In the genomic region with DNA sequence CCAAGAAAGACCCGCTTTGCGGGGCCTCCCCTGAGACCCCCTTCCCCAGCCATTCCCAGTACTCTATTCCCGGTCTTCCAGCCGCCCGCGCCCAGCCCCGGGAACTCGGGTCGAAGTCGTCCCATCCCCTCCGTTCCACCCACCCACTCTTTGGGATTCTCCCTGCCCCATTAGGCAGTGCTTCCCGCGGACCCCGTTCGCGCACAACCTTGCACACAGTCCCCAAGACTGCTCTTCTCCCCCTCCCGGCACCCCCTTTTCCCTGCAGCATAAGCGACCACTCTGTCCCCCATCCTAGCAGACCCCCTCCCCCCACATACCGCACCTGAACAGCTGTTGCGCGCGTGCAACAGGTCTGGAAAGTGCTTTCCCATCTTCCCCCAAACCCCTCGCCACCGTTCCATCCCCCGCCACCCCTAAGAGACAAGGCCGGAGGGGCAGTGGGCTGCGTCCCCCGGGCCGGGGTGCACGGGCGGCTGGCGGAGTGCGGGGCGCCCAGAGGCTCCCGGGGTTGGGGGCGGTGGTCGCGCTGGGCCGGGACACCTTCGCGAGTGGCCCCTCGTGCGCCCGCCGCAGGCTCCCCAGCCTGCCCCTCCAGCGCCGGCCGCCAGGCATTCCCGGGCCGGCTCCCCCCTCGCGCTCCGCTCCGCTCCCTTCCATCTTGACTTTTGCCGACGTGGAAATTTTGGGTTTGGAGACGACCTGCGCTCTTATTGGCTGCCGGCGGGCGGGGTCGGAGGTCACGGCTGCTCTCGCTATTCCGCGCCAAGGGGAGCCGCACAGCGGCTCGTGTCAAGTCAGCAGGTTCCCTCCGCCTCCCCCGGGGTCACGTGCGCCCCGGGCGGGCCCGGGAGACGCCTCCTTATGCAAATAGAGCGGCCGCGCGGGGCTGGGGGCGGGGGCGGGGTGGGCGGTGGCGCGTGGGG, we compare ENCODE assay signal across 1 cellular context.
TF ChIP-seq lines count a peak whose summit lies in the region.

No MANE protein-coding gene starts in this region.

TF ChIP-seq in HepG2, 621 proteins besides CTCF, POLR2A, EP300 and RAD21 (continued from another document and continues in another):
- TF ChIP-seq, protein P1, sequence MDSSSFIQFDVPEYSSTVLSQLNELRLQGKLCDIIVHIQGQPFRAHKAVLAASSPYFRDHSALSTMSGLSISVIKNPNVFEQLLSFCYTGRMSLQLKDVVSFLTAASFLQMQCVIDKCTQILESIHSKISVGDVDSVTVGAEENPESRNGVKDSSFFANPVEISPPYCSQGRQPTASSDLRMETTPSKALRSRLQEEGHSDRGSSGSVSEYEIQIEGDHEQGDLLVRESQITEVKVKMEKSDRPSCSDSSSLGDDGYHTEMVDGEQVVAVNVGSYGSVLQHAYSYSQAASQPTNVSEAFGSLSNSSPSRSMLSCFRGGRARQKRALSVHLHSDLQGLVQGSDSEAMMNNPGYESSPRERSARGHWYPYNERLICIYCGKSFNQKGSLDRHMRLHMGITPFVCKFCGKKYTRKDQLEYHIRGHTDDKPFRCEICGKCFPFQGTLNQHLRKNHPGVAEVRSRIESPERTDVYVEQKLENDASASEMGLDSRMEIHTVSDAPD (CRISPR knock-in tag; IDR thresholded peaks at IDR 0.05), result no peak
- TF ChIP-seq NPAS2 (CRISPR knock-in tag; IDR thresholded peaks at IDR 0.05; ENCODE audit: borderline replicate concordance), result no peak
- no peak for TF ChIP-seq MAFG (CRISPR knock-in tag; IDR thresholded peaks at IDR 0.05)
- TF ChIP-seq MAF1 (CRISPR knock-in tag; IDR thresholded peaks at IDR 0.05; ENCODE audit: borderline replicate concordance), result no peak
- TF ChIP-seq MIER2 (CRISPR knock-in tag; IDR thresholded peaks at IDR 0.05), result no peak
- TF ChIP-seq, protein P2, sequence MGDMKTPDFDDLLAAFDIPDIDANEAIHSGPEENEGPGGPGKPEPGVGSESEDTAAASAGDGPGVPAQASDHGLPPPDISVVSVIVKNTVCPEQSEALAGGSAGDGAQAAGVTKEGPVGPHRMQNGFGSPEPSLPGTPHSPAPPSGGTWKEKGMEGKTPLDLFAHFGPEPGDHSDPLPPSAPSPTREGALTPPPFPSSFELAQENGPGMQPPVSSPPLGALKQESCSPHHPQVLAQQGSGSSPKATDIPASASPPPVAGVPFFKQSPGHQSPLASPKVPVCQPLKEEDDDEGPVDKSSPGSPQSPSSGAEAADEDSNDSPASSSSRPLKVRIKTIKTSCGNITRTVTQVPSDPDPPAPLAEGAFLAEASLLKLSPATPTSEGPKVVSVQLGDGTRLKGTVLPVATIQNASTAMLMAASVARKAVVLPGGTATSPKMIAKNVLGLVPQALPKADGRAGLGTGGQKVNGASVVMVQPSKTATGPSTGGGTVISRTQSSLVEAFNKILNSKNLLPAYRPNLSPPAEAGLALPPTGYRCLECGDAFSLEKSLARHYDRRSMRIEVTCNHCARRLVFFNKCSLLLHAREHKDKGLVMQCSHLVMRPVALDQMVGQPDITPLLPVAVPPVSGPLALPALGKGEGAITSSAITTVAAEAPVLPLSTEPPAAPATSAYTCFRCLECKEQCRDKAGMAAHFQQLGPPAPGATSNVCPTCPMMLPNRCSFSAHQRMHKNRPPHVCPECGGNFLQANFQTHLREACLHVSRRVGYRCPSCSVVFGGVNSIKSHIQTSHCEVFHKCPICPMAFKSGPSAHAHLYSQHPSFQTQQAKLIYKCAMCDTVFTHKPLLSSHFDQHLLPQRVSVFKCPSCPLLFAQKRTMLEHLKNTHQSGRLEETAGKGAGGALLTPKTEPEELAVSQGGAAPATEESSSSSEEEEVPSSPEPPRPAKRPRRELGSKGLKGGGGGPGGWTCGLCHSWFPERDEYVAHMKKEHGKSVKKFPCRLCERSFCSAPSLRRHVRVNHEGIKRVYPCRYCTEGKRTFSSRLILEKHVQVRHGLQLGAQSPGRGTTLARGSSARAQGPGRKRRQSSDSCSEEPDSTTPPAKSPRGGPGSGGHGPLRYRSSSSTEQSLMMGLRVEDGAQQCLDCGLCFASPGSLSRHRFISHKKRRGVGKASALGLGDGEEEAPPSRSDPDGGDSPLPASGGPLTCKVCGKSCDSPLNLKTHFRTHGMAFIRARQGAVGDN (CRISPR knock-in tag; IDR thresholded peaks at IDR 0.05), result peak; percentile 82
- TF ChIP-seq ZNF143 (CRISPR knock-in tag; IDR thresholded peaks at IDR 0.05), result no peak
- TF ChIP-seq FOXO1 (CRISPR knock-in tag; IDR thresholded peaks at IDR 0.05), result no peak
- TF ChIP-seq ZNF562 (CRISPR knock-in tag; IDR thresholded peaks at IDR 0.05; ENCODE audit: borderline replicate concordance), result no peak
- TF ChIP-seq, protein P3, sequence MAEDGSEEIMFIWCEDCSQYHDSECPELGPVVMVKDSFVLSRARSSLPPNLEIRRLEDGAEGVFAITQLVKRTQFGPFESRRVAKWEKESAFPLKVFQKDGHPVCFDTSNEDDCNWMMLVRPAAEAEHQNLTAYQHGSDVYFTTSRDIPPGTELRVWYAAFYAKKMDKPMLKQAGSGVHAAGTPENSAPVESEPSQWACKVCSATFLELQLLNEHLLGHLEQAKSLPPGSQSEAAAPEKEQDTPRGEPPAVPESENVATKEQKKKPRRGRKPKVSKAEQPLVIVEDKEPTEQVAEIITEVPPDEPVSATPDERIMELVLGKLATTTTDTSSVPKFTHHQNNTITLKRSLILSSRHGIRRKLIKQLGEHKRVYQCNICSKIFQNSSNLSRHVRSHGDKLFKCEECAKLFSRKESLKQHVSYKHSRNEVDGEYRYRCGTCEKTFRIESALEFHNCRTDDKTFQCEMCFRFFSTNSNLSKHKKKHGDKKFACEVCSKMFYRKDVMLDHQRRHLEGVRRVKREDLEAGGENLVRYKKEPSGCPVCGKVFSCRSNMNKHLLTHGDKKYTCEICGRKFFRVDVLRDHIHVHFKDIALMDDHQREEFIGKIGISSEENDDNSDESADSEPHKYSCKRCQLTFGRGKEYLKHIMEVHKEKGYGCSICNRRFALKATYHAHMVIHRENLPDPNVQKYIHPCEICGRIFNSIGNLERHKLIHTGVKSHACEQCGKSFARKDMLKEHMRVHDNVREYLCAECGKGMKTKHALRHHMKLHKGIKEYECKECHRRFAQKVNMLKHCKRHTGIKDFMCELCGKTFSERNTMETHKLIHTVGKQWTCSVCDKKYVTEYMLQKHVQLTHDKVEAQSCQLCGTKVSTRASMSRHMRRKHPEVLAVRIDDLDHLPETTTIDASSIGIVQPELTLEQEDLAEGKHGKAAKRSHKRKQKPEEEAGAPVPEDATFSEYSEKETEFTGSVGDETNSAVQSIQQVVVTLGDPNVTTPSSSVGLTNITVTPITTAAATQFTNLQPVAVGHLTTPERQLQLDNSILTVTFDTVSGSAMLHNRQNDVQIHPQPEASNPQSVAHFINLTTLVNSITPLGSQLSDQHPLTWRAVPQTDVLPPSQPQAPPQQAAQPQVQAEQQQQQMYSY (CRISPR knock-in tag; IDR thresholded peaks at IDR 0.05), result peak; percentile 97
- no peak for TF ChIP-seq ZNF790 (CRISPR knock-in tag; IDR thresholded peaks at IDR 0.05; ENCODE audit: borderline replicate concordance)
- TF ChIP-seq ZNF672 (CRISPR knock-in tag; IDR thresholded peaks at IDR 0.05), result no peak
- peak; percentile 22 for TF ChIP-seq HDAC2 (CRISPR knock-in tag; IDR thresholded peaks at IDR 0.05)
- TF ChIP-seq ZNF747 (CRISPR knock-in tag; IDR thresholded peaks at IDR 0.05; ENCODE audit: borderline replicate concordance), result no peak
- TF ChIP-seq TAF15 (IDR thresholded peaks at IDR 0.05; ENCODE audit: low read depth, low read length, poor library complexity, severe bottlenecking), result no peak
- no peak for TF ChIP-seq HNF4A (CRISPR knock-in tag; IDR thresholded peaks at IDR 0.05)
- TF ChIP-seq ZNF570 (CRISPR knock-in tag; IDR thresholded peaks at IDR 0.05; ENCODE audit: borderline replicate concordance), result no peak
- TF ChIP-seq, protein P4, sequence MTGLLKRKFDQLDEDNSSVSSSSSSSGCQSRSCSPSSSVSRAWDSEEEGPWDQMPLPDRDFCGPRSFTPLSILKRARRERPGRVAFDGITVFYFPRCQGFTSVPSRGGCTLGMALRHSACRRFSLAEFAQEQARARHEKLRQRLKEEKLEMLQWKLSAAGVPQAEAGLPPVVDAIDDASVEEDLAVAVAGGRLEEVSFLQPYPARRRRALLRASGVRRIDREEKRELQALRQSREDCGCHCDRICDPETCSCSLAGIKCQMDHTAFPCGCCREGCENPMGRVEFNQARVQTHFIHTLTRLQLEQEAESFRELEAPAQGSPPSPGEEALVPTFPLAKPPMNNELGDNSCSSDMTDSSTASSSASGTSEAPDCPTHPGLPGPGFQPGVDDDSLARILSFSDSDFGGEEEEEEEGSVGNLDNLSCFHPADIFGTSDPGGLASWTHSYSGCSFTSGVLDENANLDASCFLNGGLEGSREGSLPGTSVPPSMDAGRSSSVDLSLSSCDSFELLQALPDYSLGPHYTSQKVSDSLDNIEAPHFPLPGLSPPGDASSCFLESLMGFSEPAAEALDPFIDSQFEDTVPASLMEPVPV (CRISPR knock-in tag; IDR thresholded peaks at IDR 0.05), result no peak
- 0 out of 2 replicates have a peak, but pooled peaks have one; percentile 52 for TF ChIP-seq MEIS2 (CRISPR knock-in tag; IDR thresholded peaks at IDR 0.05)
- no peak for TF ChIP-seq KDM5B (CRISPR knock-in tag; IDR thresholded peaks at IDR 0.05; ENCODE audit: borderline replicate concordance)
- peak; percentile 13; the same call in 1 of the 2 replicates for TF ChIP-seq FOXK1 (CRISPR knock-in tag; IDR thresholded peaks at IDR 0.05; ENCODE audit: borderline replicate concordance, low read depth)
- TF ChIP-seq, protein P5, sequence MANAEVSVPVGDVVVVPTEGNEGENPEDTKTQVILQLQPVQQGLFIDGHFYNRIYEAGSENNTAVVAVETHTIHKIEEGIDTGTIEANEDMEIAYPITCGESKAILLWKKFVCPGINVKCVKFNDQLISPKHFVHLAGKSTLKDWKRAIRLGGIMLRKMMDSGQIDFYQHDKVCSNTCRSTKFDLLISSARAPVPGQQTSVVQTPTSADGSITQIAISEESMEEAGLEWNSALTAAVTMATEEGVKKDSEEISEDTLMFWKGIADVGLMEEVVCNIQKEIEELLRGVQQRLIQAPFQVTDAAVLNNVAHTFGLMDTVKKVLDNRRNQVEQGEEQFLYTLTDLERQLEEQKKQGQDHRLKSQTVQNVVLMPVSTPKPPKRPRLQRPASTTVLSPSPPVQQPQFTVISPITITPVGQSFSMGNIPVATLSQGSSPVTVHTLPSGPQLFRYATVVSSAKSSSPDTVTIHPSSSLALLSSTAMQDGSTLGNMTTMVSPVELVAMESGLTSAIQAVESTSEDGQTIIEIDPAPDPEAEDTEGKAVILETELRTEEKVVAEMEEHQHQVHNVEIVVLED (CRISPR knock-in tag; IDR thresholded peaks at IDR 0.05; ENCODE audit: borderline replicate concordance), result peak; percentile 45; the same call in 1 of the 2 replicates
- no peak; the same call in 1 of the 2 replicates for TF ChIP-seq POLR2AphosphoS5 (IDR thresholded peaks at IDR 0.05; ENCODE audit: low read depth, low read length)
- peak; percentile 32 for TF ChIP-seq TBL1XR1 (IDR thresholded peaks at IDR 0.05; ENCODE audit: borderline replicate concordance, low read length, partially characterized antibody)
- TF ChIP-seq, protein P6, sequence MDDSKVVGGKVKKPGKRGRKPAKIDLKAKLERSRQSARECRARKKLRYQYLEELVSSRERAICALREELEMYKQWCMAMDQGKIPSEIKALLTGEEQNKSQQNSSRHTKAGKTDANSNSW (CRISPR knock-in tag; IDR thresholded peaks at IDR 0.05; ENCODE audit: borderline replicate concordance), result no peak
- peak; percentile 98 for TF ChIP-seq NR2C2 (CRISPR knock-in tag; IDR thresholded peaks at IDR 0.05; ENCODE audit: borderline replicate concordance)
- TF ChIP-seq ZNF160 (CRISPR knock-in tag; IDR thresholded peaks at IDR 0.05), result no peak
- no peak for TF ChIP-seq ZNF841 (CRISPR knock-in tag; IDR thresholded peaks at IDR 0.05; ENCODE audit: borderline replicate concordance)
- TF ChIP-seq NRL (CRISPR knock-in tag; IDR thresholded peaks at IDR 0.05; ENCODE audit: borderline replicate concordance), result no peak
- TF ChIP-seq SUZ12 (IDR thresholded peaks at IDR 0.05; ENCODE audit: low read depth, low read length), result no peak
- TF ChIP-seq, protein P7, sequence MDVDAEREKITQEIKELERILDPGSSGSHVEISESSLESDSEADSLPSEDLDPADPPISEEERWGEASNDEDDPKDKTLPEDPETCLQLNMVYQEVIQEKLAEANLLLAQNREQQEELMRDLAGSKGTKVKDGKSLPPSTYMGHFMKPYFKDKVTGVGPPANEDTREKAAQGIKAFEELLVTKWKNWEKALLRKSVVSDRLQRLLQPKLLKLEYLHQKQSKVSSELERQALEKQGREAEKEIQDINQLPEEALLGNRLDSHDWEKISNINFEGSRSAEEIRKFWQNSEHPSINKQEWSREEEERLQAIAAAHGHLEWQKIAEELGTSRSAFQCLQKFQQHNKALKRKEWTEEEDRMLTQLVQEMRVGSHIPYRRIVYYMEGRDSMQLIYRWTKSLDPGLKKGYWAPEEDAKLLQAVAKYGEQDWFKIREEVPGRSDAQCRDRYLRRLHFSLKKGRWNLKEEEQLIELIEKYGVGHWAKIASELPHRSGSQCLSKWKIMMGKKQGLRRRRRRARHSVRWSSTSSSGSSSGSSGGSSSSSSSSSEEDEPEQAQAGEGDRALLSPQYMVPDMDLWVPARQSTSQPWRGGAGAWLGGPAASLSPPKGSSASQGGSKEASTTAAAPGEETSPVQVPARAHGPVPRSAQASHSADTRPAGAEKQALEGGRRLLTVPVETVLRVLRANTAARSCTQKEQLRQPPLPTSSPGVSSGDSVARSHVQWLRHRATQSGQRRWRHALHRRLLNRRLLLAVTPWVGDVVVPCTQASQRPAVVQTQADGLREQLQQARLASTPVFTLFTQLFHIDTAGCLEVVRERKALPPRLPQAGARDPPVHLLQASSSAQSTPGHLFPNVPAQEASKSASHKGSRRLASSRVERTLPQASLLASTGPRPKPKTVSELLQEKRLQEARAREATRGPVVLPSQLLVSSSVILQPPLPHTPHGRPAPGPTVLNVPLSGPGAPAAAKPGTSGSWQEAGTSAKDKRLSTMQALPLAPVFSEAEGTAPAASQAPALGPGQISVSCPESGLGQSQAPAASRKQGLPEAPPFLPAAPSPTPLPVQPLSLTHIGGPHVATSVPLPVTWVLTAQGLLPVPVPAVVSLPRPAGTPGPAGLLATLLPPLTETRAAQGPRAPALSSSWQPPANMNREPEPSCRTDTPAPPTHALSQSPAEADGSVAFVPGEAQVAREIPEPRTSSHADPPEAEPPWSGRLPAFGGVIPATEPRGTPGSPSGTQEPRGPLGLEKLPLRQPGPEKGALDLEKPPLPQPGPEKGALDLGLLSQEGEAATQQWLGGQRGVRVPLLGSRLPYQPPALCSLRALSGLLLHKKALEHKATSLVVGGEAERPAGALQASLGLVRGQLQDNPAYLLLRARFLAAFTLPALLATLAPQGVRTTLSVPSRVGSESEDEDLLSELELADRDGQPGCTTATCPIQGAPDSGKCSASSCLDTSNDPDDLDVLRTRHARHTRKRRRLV (CRISPR knock-in tag; IDR thresholded peaks at IDR 0.05), result no peak
